In genomic region chr7:155484483-155485399, GRCh38 we compare ENCODE assay signal across 21 cellular contexts. TPM values are rescaled to one million over a fixed set of nuclear protein-coding genes. Genes with fewer than 3 reads are reported as not detected.
DNase-seq lines count a peak whose midpoint lies in the region; ATAC-seq and TF ChIP-seq lines count a peak whose summit lies in the region.
"Had no signal": no experiment of that assay in that cellular context is flagged by ENCODE, and none has a peak within 500 bp of the region (broad histone marks: within the 10 kb centered on the region; RNA-seq: fewer than 3 reads in every experiment).

No MANE protein-coding gene starts in this region.

- peaks cover 2% of the 10 kb centered on the region for H3K36me3 Mint-ChIP-seq in activated CD4-positive, alpha-beta memory T cell treated with anti-CD3 and anti-CD28 coated beads, Interleukin-2, amount 10 ng/mL, durations not matched to agents 7 days and 5 days (ENCODE audit: low read depth)
- no peaks in the 10 kb centered on the region for H3K36me3 Mint-ChIP-seq in activated CD4-positive, alpha-beta memory T cell treated with anti-CD3 and anti-CD28 coated beads for 36 hours
- H3K36me3 Mint-ChIP-seq: CD8-positive, alpha-beta T cell had no signal

- H3K36me3 ChIP-seq in testis (ENCODE audit: low read depth, missing control alignments) = no peaks in the 10 kb centered on the region

- H3K27me3 Mint-ChIP-seq in activated CD4-positive, alpha-beta memory T cell treated with anti-CD3 and anti-CD28 coated beads, Interleukin-2, amount 10 ng/mL, durations not matched to agents 7 days and 5 days = peaks cover 34% of the 10 kb centered on the region
- H3K27me3 Mint-ChIP-seq in activated CD4-positive, alpha-beta memory T cell treated with anti-CD3 and anti-CD28 coated beads for 36 hours = peaks cover 44% of the 10 kb centered on the region

- CTCF ChIA-PET in activated CD4-positive, alpha-beta memory T cell treated with anti-CD3 and anti-CD28 coated beads, Interleukin-2, amount 10 ng/mL, durations not matched to agents 7 days and 5 days (lab: Charles Lee) = no interaction called here
- CTCF ChIA-PET in activated CD4-positive, alpha-beta memory T cell treated with anti-CD3 and anti-CD28 coated beads for 36 hours (lab: Charles Lee) = no interaction called here

- H3K9me3 ChIP-seq in testis = no peaks in the 10 kb centered on the region

- peaks cover 12% of the 10 kb centered on the region for H3K4me1 Mint-ChIP-seq in activated CD4-positive, alpha-beta memory T cell treated with anti-CD3 and anti-CD28 coated beads, Interleukin-2, amount 10 ng/mL, durations not matched to agents 7 days and 5 days
- H3K4me1 Mint-ChIP-seq in activated CD4-positive, alpha-beta memory T cell treated with anti-CD3 and anti-CD28 coated beads for 36 hours (ENCODE audit: low read depth) = peaks cover 10% of the 10 kb centered on the region

- H3K4me3 ChIP-seq in testis = no peak overlapping the region

- no peak for TF ChIP-seq POLR2A in testis (IDR thresholded peaks at IDR 0.05)

- no peaks in the 10 kb centered on the region for H3K4me1 ChIP-seq in testis

- ATAC-seq in GM21360 (IDR thresholded peaks at IDR 0.05; ENCODE audit: unreplicated experiment) = no peak
- ATAC-seq: CD8-positive, alpha-beta T cell; Panc1 had no signal

- POLR2A ChIA-PET in activated CD4-positive, alpha-beta memory T cell treated with anti-CD3 and anti-CD28 coated beads, Interleukin-2, amount 10 ng/mL, durations not matched to agents 7 days and 5 days (lab: Charles Lee) = no interaction called here
- POLR2A ChIA-PET in activated CD4-positive, alpha-beta memory T cell treated with anti-CD3 and anti-CD28 coated beads for 36 hours (lab: Charles Lee) = no interaction called here

- peak; percentile 14 for DNase-seq in activated CD4-positive, alpha-beta memory T cell treated with anti-CD3 and anti-CD28 coated beads, Interleukin-2, amount 10 ng/mL, durations not matched to agents 7 days and 5 days
- no peak for DNase-seq in activated CD4-positive, alpha-beta memory T cell treated with anti-CD3 and anti-CD28 coated beads for 36 hours
- peak; percentile 52 to 65 for DNase-seq in NCI-H526 (lab: John Stamatoyannopoulos, UW)
- DNase-seq in islet precursor cell = peak; percentile 45
- DNase-seq in testis = peak; percentile 10
- no peak for DNase-seq in 8988T
- DNase-seq: AML-193, C1 segment of cervical spinal cord, HFFc6, Kasumi-1, NCI-H1417 treated with DMSO at 0.1 percent for 48 hours, NCI-H187 treated with DMSO at 0.1 percent for 48 hours, NCI-H226, NCI-H510A treated with DMSO at 0.1 percent for 48 hours, NCI-H82 had no signal

- H3K9me3 Mint-ChIP-seq in activated CD4-positive, alpha-beta memory T cell treated with anti-CD3 and anti-CD28 coated beads, Interleukin-2, amount 10 ng/mL, durations not matched to agents 7 days and 5 days = peaks cover 8% of the 10 kb centered on the region
- H3K9me3 Mint-ChIP-seq in activated CD4-positive, alpha-beta memory T cell treated with anti-CD3 and anti-CD28 coated beads for 36 hours = peaks cover 7% of the 10 kb centered on the region
- H3K9me3 Mint-ChIP-seq: CD8-positive, alpha-beta T cell had no signal

- H3K27me3 ChIP-seq in testis = no peaks in the 10 kb centered on the region

- no peak overlapping the region for H3K4me3 Mint-ChIP-seq in activated CD4-positive, alpha-beta memory T cell treated with anti-CD3 and anti-CD28 coated beads, Interleukin-2, amount 10 ng/mL, durations not matched to agents 7 days and 5 days
- no peak overlapping the region for H3K4me3 Mint-ChIP-seq in activated CD4-positive, alpha-beta memory T cell treated with anti-CD3 and anti-CD28 coated beads for 36 hours
- H3K4me3 Mint-ChIP-seq: CD8-positive, alpha-beta T cell; HFFc6 had no signal

- no peak overlapping the region for H3K27ac ChIP-seq in testis

- 88 to 91% methylated on average over 17 to 23 of the region's 23 CpGs for WGBS in testis, 2 donors

- TF ChIP-seq CTCF in testis (IDR thresholded peaks at IDR 0.05) = no peak

- H3K27ac Mint-ChIP-seq in activated CD4-positive, alpha-beta memory T cell treated with anti-CD3 and anti-CD28 coated beads, Interleukin-2, amount 10 ng/mL, durations not matched to agents 7 days and 5 days = no peak overlapping the region
- H3K27ac Mint-ChIP-seq in activated CD4-positive, alpha-beta memory T cell treated with anti-CD3 and anti-CD28 coated beads for 36 hours = no peak overlapping the region
- H3K27ac Mint-ChIP-seq: CD8-positive, alpha-beta T cell; HFFc6 had no signal

- intact Hi-C loops in activated CD4-positive, alpha-beta memory T cell treated with anti-CD3 and anti-CD28 coated beads for 36 hours (cut with micrococcal nuclease) = no loop called here
- intact Hi-C loops in testis (cut with DNase I; ENCODE audit: low total_unique reads) = no loop called here

RNA-seq across cellular contexts. Expression of gene EN2, which starts 26.8 kb away (rescaled TPM):
- total RNA-seq in activated CD4-positive, alpha-beta memory T cell treated with anti-CD3 and anti-CD28 coated beads, Interleukin-2, amount 10 ng/mL, durations not matched to agents 7 days and 5 days = not detected
- not detected for total RNA-seq in activated CD4-positive, alpha-beta memory T cell treated with anti-CD3 and anti-CD28 coated beads for 36 hours
- total RNA-seq in testis = 1 to 10 TPM in 1 of 2 donors, under 1 TPM in 1; 0.81 to 1.6 TPM
- 1.6 TPM for polyA plus RNA-seq in testis (ENCODE audit: insufficient read depth, low read depth, low replicate concordance)
- total RNA-seq: A172; CD8-positive, alpha-beta T cell; HFFc6; MCF 10A had no signal
- polyA plus RNA-seq: AG04450 had no signal

Comparison
In these comparisons a context has a peak if more than half of its experiments do, and no peak if none do; other contexts are left out.
1. DNase-seq: peak in activated CD4-positive, alpha-beta memory T cell treated with anti-CD3 and anti-CD28 coated beads, Interleukin-2, amount 10 ng/mL, durations not matched to agents 7 days and 5 days (single experiment), NCI-H526 (2 of 2), islet precursor cell (single experiment) and testis (single experiment); none in activated CD4-positive, alpha-beta memory T cell treated with anti-CD3 and anti-CD28 coated beads for 36 hours (single experiment) and 8988T (single experiment).